In the genomic region with DNA sequence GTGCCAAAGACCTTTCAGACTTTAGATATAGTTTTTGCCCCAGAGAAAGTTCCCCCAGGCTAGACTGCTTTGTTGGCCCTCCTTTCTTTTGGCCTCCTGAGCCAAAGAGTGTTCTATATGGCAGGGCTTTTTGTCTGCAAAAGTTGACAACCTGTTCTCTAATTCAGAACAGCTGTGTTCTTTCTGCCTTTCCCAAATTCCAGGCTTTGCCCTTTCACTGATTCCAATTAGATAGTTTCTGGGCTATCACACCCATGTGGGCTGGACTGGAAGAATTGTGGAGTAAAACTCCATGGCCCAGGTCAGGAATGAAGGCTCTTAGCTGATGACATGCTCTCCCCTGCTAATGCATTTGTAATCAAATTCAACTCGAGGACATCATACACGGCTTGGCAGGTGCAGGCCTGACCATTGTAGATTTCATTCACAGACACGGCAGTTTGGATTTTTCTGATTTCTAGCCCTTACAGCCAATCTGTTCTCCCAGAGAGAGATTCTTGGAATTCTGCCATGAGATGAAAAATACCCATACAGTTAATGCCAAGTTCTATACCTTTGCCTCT, we compare ENCODE assay signal across 24 cellular contexts. TPM values are rescaled to one million over a fixed set of nuclear protein-coding genes. Genes with fewer than 3 reads are reported as not detected.
"Had no signal": no experiment of that assay in that cellular context is flagged by ENCODE, and none has a peak within 500 bp of the region (broad histone marks: within the 10 kb centered on the region; RNA-seq: fewer than 3 reads in every experiment).

No MANE protein-coding gene starts in this region.

- H3K27ac ChIP-seq: body of pancreas, hepatocyte, left lung, right atrium auricular region, suprapubic skin had no signal

- H3K4me1 Mint-ChIP-seq: activated CD4-positive, alpha-beta T cell treated with anti-CD3 and anti-CD28 coated beads, Interleukin-2, amount 10 ng/mL, durations not matched to agents 24 days and 14 days; naive thymus-derived CD4-positive, alpha-beta T cell had no signal

- H3K36me3 Mint-ChIP-seq: activated naive CD4-positive, alpha-beta T cell treated with anti-CD3 and anti-CD28 coated beads, Interleukin-2, amount 50 U/mL, for 72 hours; naive thymus-derived CD4-positive, alpha-beta T cell had no signal

- DNase-seq: activated CD4-positive, alpha-beta T cell treated with anti-CD3 and anti-CD28 coated beads, Interleukin-2, amount 10 ng/mL, durations not matched to agents 24 days and 14 days; activated CD4-positive, CD25-positive, alpha-beta regulatory T cell; activated CD8-positive, alpha-beta memory T cell treated with anti-CD3 and anti-CD28 coated beads, Interleukin-2, amount 50 U/mL, for 48 hours; activated CD8-positive, alpha-beta T cell treated with anti-CD3 and anti-CD28 coated beads, Interleukin-2, amount 10 ng/mL, durations not matched to agents 7 days and 5 days; activated gamma-delta T cell; activated T-cell treated with anti-CD3 and anti-CD28 coated beads, Interleukin-2, amount 50 U/mL, for 72 hours; amniotic stem cell; body of pancreas; caudate nucleus; effector memory CD4-positive, alpha-beta T cell; islet precursor cell; left lung; mammary epithelial cell; naive thymus-derived CD4-positive, alpha-beta T cell; small intestine; stimulated activated CD4-positive, alpha-beta T cell treated with anti-CD3 and anti-CD28 coated beads, Interleukin-4, amount 100 ng/mL, for 4 hours; stimulated activated CD8-positive, alpha-beta memory T cell treated with anti-CD3 and anti-CD28 coated beads, Interleukin-4, amount 100 ng/mL, for 48 hours; stimulated activated naive CD4-positive, alpha-beta T cell treated with Interleukin-2 at 50 U/mL for 16 hours had no signal

- H3K9me3 ChIP-seq: body of pancreas, left lung, right atrium auricular region, suprapubic skin had no signal

- H3K27ac Mint-ChIP-seq: activated CD4-positive, alpha-beta T cell treated with anti-CD3 and anti-CD28 coated beads, Interleukin-2, amount 10 ng/mL, durations not matched to agents 24 days and 14 days; activated CD8-positive, alpha-beta T cell treated with anti-CD3 and anti-CD28 coated beads, Interleukin-2, amount 10 ng/mL, durations not matched to agents 7 days and 5 days; activated naive CD4-positive, alpha-beta T cell treated with anti-CD3 and anti-CD28 coated beads, Interleukin-2, amount 50 U/mL, for 72 hours; activated T-cell treated with anti-CD3 and anti-CD28 coated beads, Interleukin-2, amount 50 U/mL, for 72 hours; dendritic cell treated with granulocyte-macrophage colony-stimulating factor and Interleukin-4, amounts not matched to agents 40 ng/mL and 50 ng/mL, for 4 days; naive thymus-derived CD4-positive, alpha-beta T cell; T-helper 2 cell treated with Interferon-gamma antibody and Interleukin-4, amounts not matched to agents 5 μg/mL and 100 μg/mL, for 36 hours had no signal

- H3K36me3 ChIP-seq: left lung, right atrium auricular region, suprapubic skin had no signal

- H3K4me3 Mint-ChIP-seq: activated CD4-positive, alpha-beta T cell treated with anti-CD3 and anti-CD28 coated beads, Interleukin-2, amount 10 ng/mL, durations not matched to agents 24 days and 14 days; activated CD8-positive, alpha-beta T cell treated with anti-CD3 and anti-CD28 coated beads, Interleukin-2, amount 10 ng/mL, durations not matched to agents 7 days and 5 days; activated T-cell treated with anti-CD3 and anti-CD28 coated beads, Interleukin-2, amount 50 U/mL, for 72 hours; dendritic cell treated with granulocyte-macrophage colony-stimulating factor and Interleukin-4, amounts not matched to agents 40 ng/mL and 50 ng/mL, for 4 days; naive thymus-derived CD4-positive, alpha-beta T cell; T-helper 2 cell treated with Interferon-gamma antibody and Interleukin-4, amounts not matched to agents 5 μg/mL and 100 μg/mL, for 36 hours had no signal

- H3K4me1 ChIP-seq: body of pancreas, left lung, suprapubic skin had no signal

- H3K27me3 ChIP-seq: body of pancreas, right atrium auricular region had no signal

- ATAC-seq: activated CD8-positive, alpha-beta T cell treated with anti-CD3 and anti-CD28 coated beads, Interleukin-2, amount 10 ng/mL, durations not matched to agents 7 days and 5 days; activated naive CD4-positive, alpha-beta T cell treated with anti-CD3 and anti-CD28 coated beads, Interleukin-2, amount 50 U/mL, for 72 hours; activated T-cell treated with anti-CD3 and anti-CD28 coated beads, Interleukin-2, amount 50 U/mL, for 72 hours; body of pancreas; left lung; naive thymus-derived CD4-positive, alpha-beta T cell had no signal

- H3K9me3 Mint-ChIP-seq: activated CD4-positive, alpha-beta T cell treated with anti-CD3 and anti-CD28 coated beads, Interleukin-2, amount 10 ng/mL, durations not matched to agents 24 days and 14 days; activated naive CD4-positive, alpha-beta T cell treated with anti-CD3 and anti-CD28 coated beads, Interleukin-2, amount 50 U/mL, for 72 hours; activated T-cell treated with anti-CD3 and anti-CD28 coated beads, Interleukin-2, amount 50 U/mL, for 72 hours; dendritic cell treated with granulocyte-macrophage colony-stimulating factor and Interleukin-4, amounts not matched to agents 40 ng/mL and 50 ng/mL, for 4 days; naive thymus-derived CD4-positive, alpha-beta T cell; T-helper 2 cell treated with Interferon-gamma antibody and Interleukin-4, amounts not matched to agents 5 μg/mL and 100 μg/mL, for 36 hours had no signal

- H3K4me3 ChIP-seq: body of pancreas, hepatocyte, left lung, right atrium auricular region, suprapubic skin had no signal

RNA-seq across cellular contexts. Expression of gene BMP3, which starts 19.4 kb away (rescaled TPM):
- total RNA-seq: activated CD4-positive, alpha-beta T cell treated with anti-CD3 and anti-CD28 coated beads, Interleukin-2, amount 10 ng/mL, durations not matched to agents 24 days and 14 days; activated CD8-positive, alpha-beta T cell treated with anti-CD3 and anti-CD28 coated beads, Interleukin-2, amount 10 ng/mL, durations not matched to agents 7 days and 5 days; activated naive CD4-positive, alpha-beta T cell treated with anti-CD3 and anti-CD28 coated beads, Interleukin-2, amount 50 U/mL, for 72 hours; activated T-cell treated with anti-CD3 and anti-CD28 coated beads, Interleukin-2, amount 50 U/mL, for 72 hours; naive thymus-derived CD4-positive, alpha-beta T cell had no signal
- polyA plus RNA-seq: mammary epithelial cell; naive thymus-derived CD4-positive, alpha-beta T cell had no signal
